In the genomic region with DNA sequence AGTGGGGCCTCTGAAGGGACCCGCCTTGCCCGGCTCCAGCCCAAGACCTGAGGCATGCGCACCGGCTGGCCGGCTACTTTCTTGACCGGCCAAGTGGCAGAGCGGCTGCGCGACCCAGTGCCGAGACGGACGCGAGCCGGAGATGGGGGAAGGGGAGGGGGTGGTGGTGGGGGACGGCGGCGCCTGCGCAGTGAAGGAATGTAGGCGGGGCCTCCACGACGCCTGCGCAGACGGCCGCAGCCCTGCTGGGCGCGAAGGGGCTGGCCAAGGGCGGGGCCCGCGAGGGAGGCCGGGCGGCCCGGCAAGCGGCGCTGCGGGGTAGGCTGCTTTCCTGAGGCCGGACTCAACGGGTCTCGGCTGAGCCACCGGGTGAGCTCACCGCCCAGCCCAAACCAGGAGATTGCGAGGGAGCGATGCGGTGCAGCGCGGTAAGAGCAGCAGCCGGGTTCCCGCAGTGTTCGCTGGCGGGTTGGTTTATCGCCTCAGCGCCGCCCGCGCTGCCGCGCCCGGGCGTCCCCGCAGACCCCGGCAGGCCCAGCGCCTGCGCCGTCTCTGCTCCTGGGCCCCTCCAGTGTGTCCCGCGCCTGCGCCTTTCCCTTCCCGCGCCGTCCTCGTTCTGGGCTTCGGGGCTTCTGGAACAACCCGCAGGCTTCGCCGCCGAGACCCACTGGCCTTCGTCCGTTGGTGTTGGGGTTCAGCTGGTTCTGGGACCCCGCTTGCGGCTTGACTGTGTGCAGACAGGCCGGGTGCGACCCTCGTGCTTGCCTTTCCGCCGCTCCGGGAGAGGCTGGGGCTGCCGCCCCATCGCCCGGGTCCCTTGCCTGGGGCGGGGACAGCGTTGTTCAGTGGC, we compare ENCODE assay signal across 8 cellular contexts. TPM values are rescaled to one million over a fixed set of nuclear protein-coding genes. Genes with fewer than 3 reads are reported as not detected.
DNase-seq lines count a peak whose midpoint lies in the region; ATAC-seq and TF ChIP-seq lines count a peak whose summit lies in the region.

Gene SPECC1L, plus strand, starts transcription at position 276 of the 850 bp plus-strand sequence. CDS start 31,401 bp downstream, outside the sequence.

- peaks cover 0 to 29% of the 10 kb centered on the region in 2 donors for H3K4me1 ChIP-seq in right atrium auricular region
- H3K4me1 ChIP-seq in uterus, result peaks cover 0 to 18% of the 10 kb centered on the region in 2 donors

- no peaks in the 10 kb centered on the region for H3K36me3 ChIP-seq in right atrium auricular region
- no peaks in the 10 kb centered on the region for H3K36me3 ChIP-seq in uterus

- no peaks in the 10 kb centered on the region for H3K27me3 ChIP-seq in right atrium auricular region
- no peaks in the 10 kb centered on the region for H3K27me3 ChIP-seq in uterus

- no peaks in the 10 kb centered on the region for H3K9me3 ChIP-seq in right atrium auricular region
- no peaks in the 10 kb centered on the region for H3K9me3 ChIP-seq in uterus

- H3K27ac ChIP-seq in angular gyrus (ENCODE audit: low read depth, low read length), result peak within 1 kb of the TSS; percentile 94
- H3K27ac ChIP-seq in right atrium auricular region, result peak within 1 kb of the TSS; percentile 93 to 99
- H3K27ac ChIP-seq in uterus, result peak within 1 kb of the TSS; percentile 89 to 95

- DNase-seq in NCI-H1694 treated with DMSO at 0.1 percent for 48 hours (lab: John Stamatoyannopoulos, UW) (peak; percentile 82), T-helper 2 cell (peak; percentile 78 to 91 (median 87)), right atrium auricular region (ENCODE audit: low spot score) (peak; percentile 96), putamen (ENCODE audit: low spot score) (peak; percentile 92), uterus (peak; percentile 93 to 95)

- TF ChIP-seq CTCF in right atrium auricular region (IDR thresholded peaks at IDR 0.05), result peak in 1 of 2 donors; percentile 13
- peak in 2 of 4 experiments; percentile 45 to 49 for TF ChIP-seq CTCF in uterus (IDR thresholded peaks at IDR 0.05)

- TF ChIP-seq POLR2A in uterus (IDR thresholded peaks at IDR 0.05), result peak; percentile 95 to 98

- H3K4me3 ChIP-seq in right atrium auricular region (peak within 1 kb of the TSS; percentile 84 to 86), uterus (peak within 1 kb of the TSS; percentile 60 to 94)

- ATAC-seq in GM18498 (IDR thresholded peaks at IDR 0.05; ENCODE audit: unreplicated experiment) (peak; percentile 89), HG02938 (IDR thresholded peaks at IDR 0.05; ENCODE audit: unreplicated experiment) (peak; percentile 79)

- intact Hi-C loops in uterus (cut with DNase I; ENCODE audit: low total_unique reads), result no loop called here

RNA-seq across cellular contexts. Expression of gene SPECC1L, which starts in this region (rescaled TPM):
- 10 to 100 TPM; 33.6 to 39.1 TPM for total RNA-seq in right atrium auricular region
- total RNA-seq in uterus, result 100 to 1,000 TPM in 1 of 4 donors, 10 to 100 TPM in 3; 18.2 to 114 (median 55.3) TPM

Comparison
In these comparisons a context has a peak if more than half of its experiments do, and no peak if none do; other contexts are left out.
1. Peak in every context shown above with its lines: DNase-seq, ATAC-seq, H3K4me3 ChIP-seq and H3K27ac ChIP-seq.